25 cellular contexts compared by ENCODE assay signal in genomic region chr12:66717049-66717448, GRCh38. TPM values are rescaled to one million over a fixed set of nuclear protein-coding genes. Genes with fewer than 3 reads are reported as not detected.
DNase-seq lines count a peak whose midpoint lies in the region; ATAC-seq, FAIRE-seq and TF ChIP-seq lines count a peak whose summit lies in the region.
"Had no signal": no experiment of that assay in that cellular context is flagged by ENCODE, and none has a peak within 500 bp of the region (broad histone marks: within the 10 kb centered on the region; RNA-seq: fewer than 3 reads in every experiment).

No MANE protein-coding gene starts in this region.

- H2AFZ ChIP-seq in HCT116 (ENCODE audit: low read depth, low read length, poor library complexity, severe bottlenecking) (no peak overlapping the region), OCI-LY3 (ENCODE audit: low read depth, low read length) (no peak overlapping the region)

- H3K9me3 ChIP-seq in HCT116 (ENCODE audit: control insufficient read depth in 1 of 2, insufficient read depth in 1 of 2, low read depth in 1 of 2, low read length in 2 of 2) = no peaks in the 10 kb centered on the region
- H3K9me3 ChIP-seq in OCI-LY3 (ENCODE audit: insufficient read depth, low read length) = no peaks in the 10 kb centered on the region
- no peaks in the 10 kb centered on the region for H3K9me3 ChIP-seq in suprapubic skin
- H3K9me3 ChIP-seq: upper lobe of right lung had no signal

- TF ChIP-seq CTCF in D721Med (IDR thresholded peaks at IDR 0.05; ENCODE audit: insufficient read depth, missing control alignments) (peak; percentile 47), HCT116 (IDR thresholded peaks at IDR 0.05 in 2 of 3, conservative IDR thresholded peaks at IDR 0.05 in 1 of 3; ENCODE audit: borderline replicate concordance in 1 of 3, insufficient read depth in 1 of 3, low read depth in 2 of 3, low read length in 2 of 3) (no peak), OCI-LY3 (IDR thresholded peaks at IDR 0.05; ENCODE audit: low read depth, low read length) (peak; percentile 30), chondrocyte (IDR thresholded peaks at IDR 0.05) (peak; percentile 63), suprapubic skin (IDR thresholded peaks at IDR 0.05) (no peak)

- no peaks in the 10 kb centered on the region for H3K9me2 ChIP-seq in HCT116 (ENCODE audit: insufficient read depth)

- no peak overlapping the region for H3K4me2 ChIP-seq in HCT116 (ENCODE audit: low read length)
- no peak overlapping the region for H3K4me2 ChIP-seq in OCI-LY3 (ENCODE audit: low read length)

- no peaks in the 10 kb centered on the region for H3K79me2 ChIP-seq in HCT116 (ENCODE audit: insufficient read depth, low read length)
- H3K79me2 ChIP-seq in OCI-LY3 (ENCODE audit: low read length) = no peaks in the 10 kb centered on the region

- 93% methylated on average over 1 of the region's 1 CpG for WGBS in suprapubic skin

- peaks cover 5% of the 10 kb centered on the region for H3K9me3 Mint-ChIP-seq in chondrocyte (ENCODE audit: low read depth)
- H3K9me3 Mint-ChIP-seq: T-helper 1 cell treated with Interleukin-12 subunit alpha and Interleukin-12 subunit beta and Interleukin-4 antibody, amounts not matched to agents 30 μg/mL and 1 μg/mL, for 36 hours had no signal

- DNase-seq in D721Med (ENCODE audit: insufficient read length, low spot score) (no peak), HCT116 (ENCODE audit: low read depth, low spot score) (no peak), chondrocyte (ENCODE audit: low spot score) (no peak), NOMO-1 (lab: John Stamatoyannopoulos, UW; ENCODE audit: unreplicated experiment in 2 of 2) (no peak), suprapubic skin (ENCODE audit: low spot score in 2 of 2) (no peak), A172 (ENCODE audit: low spot score) (no peak)
- DNase-seq: activated CD4-positive, alpha-beta T cell treated with anti-CD3 and anti-CD28 coated beads for 1 hour; activated effector memory CD4-positive, alpha-beta T cell treated with Interleukin-2 at 50 U/mL for 16 hours; CD4-positive, alpha-beta memory T cell; cerebellar nuclear complex; GOT3; IMR-90; left ventricle myocardium superior; naive B cell; NCI-H2081 treated with DMSO at 0.1 percent for 48 hours; NCI-H510A; occipital lobe; stimulated activated naive B cell treated with anti-CD40 and anti-IgM and Interleukin-4, amounts not matched to agents 10 μg/mL and 1 μg/mL and 100 μg/mL, for 72 hours; upper lobe of right lung had no signal

- H3K4me1 ChIP-seq in HCT116 (ENCODE audit: control insufficient read depth in 1 of 2, insufficient read depth in 2 of 2, low read length in 2 of 2) (no peaks in the 10 kb centered on the region), OCI-LY3 (ENCODE audit: low read length) (no peaks in the 10 kb centered on the region), suprapubic skin (no peaks in the 10 kb centered on the region)
- H3K4me1 ChIP-seq: upper lobe of right lung had no signal

- TF ChIP-seq EP300 in suprapubic skin (IDR thresholded peaks at IDR 0.05) = no peak

- RAD21 ChIA-PET in HCT116 (lab: Charles Lee; ENCODE audit: low non-redundant PET in 1 of 2, low total read pairs in 2 of 2, uncharacterized antibody in 2 of 2, unreplicated experiment in 2 of 2) = no interaction called here

- TF ChIP-seq RAD21 in HCT116 (IDR thresholded peaks at IDR 0.05; ENCODE audit: low read depth) = peak; percentile 20; the same call in 1 of the 2 replicates

- POLR2A ChIA-PET in HCT116 (lab: Charles Lee) = no interaction called here

- H3K36me3 ChIP-seq in HCT116 (ENCODE audit: control insufficient read depth in 1 of 2, insufficient read depth in 2 of 2, low read length in 2 of 2) (no peaks in the 10 kb centered on the region), OCI-LY3 (replicated peaks; ENCODE audit: low read depth, low read length) (no peaks in the 10 kb centered on the region), suprapubic skin (no peaks in the 10 kb centered on the region)
- H3K36me3 ChIP-seq: upper lobe of right lung had no signal

- no peak overlapping the region for H3K4me3 Mint-ChIP-seq in chondrocyte (ENCODE audit: unreplicated experiment)
- H3K4me3 Mint-ChIP-seq: CD4-positive, alpha-beta memory T cell; stimulated activated naive B cell treated with anti-CD40 and anti-IgM and Interleukin-4, amounts not matched to agents 10 μg/mL and 1 μg/mL and 100 μg/mL, for 72 hours; T-helper 1 cell treated with Interleukin-12 subunit alpha and Interleukin-12 subunit beta and Interleukin-4 antibody, amounts not matched to agents 30 μg/mL and 1 μg/mL, for 36 hours had no signal

- H3K27ac Mint-ChIP-seq in chondrocyte (ENCODE audit: unreplicated experiment) = no peak overlapping the region
- H3K27ac Mint-ChIP-seq: CD4-positive, alpha-beta memory T cell; naive B cell; stimulated activated naive B cell treated with anti-CD40 and anti-IgM and Interleukin-4, amounts not matched to agents 10 μg/mL and 1 μg/mL and 100 μg/mL, for 72 hours; T-helper 1 cell treated with Interleukin-12 subunit alpha and Interleukin-12 subunit beta and Interleukin-4 antibody, amounts not matched to agents 30 μg/mL and 1 μg/mL, for 36 hours had no signal

- no peaks in the 10 kb centered on the region for H3K4me1 Mint-ChIP-seq in chondrocyte (ENCODE audit: low read depth)

- FAIRE-seq in D721Med (lab: Jason Lieb, UNC) = no peak
- FAIRE-seq: islet of Langerhans had no signal

- H3K27me3 ChIP-seq in HCT116 (ENCODE audit: insufficient read depth, low read length) = peaks cover 13% of the 10 kb centered on the region
- H3K27me3 ChIP-seq in OCI-LY3 (ENCODE audit: low read depth, low read length) = peaks cover 3% of the 10 kb centered on the region; the same call in 1 of the 2 replicates
- H3K27me3 ChIP-seq in suprapubic skin = no peaks in the 10 kb centered on the region
- H3K27me3 ChIP-seq: upper lobe of right lung had no signal

- no peak for ATAC-seq in HCT116
- ATAC-seq: left ventricle myocardium superior; stimulated activated naive B cell treated with anti-CD40 and anti-IgM and Interleukin-4, amounts not matched to agents 10 μg/mL and 1 μg/mL and 100 μg/mL, for 72 hours; upper lobe of right lung had no signal

- no TSS peak for BruUV-seq in HCT116 (replicated peaks; lab: Mats Ljungman, UMichigan)

- intact Hi-C loops in HCT116 (cut with micrococcal nuclease) = no loop called here

- H3K27ac ChIP-seq in HCT116 (ENCODE audit: low read depth, low read length) (no peak overlapping the region), OCI-LY3 (ENCODE audit: low read length) (no peak overlapping the region), suprapubic skin (no peak overlapping the region)
- H3K27ac ChIP-seq: RWPE1, SK-N-MC, upper lobe of right lung had no signal

- H3K9ac ChIP-seq in HCT116 (ENCODE audit: low read length) (no peak overlapping the region), OCI-LY3 (ENCODE audit: low read length) (no peak overlapping the region)

- CTCF ChIA-PET in HCT116 (lab: Charles Lee) = no interaction called here

- H4K20me1 ChIP-seq in HCT116 (ENCODE audit: insufficient read depth) (no peaks in the 10 kb centered on the region), OCI-LY3 (ENCODE audit: insufficient read depth, low read length) (no peaks in the 10 kb centered on the region)

- no peaks in the 10 kb centered on the region for H3K27me3 Mint-ChIP-seq in chondrocyte (ENCODE audit: low read depth)
- H3K27me3 Mint-ChIP-seq: CD4-positive, alpha-beta memory T cell; naive B cell; stimulated activated naive B cell treated with anti-CD40 and anti-IgM and Interleukin-4, amounts not matched to agents 10 μg/mL and 1 μg/mL and 100 μg/mL, for 72 hours had no signal

- no peaks in the 10 kb centered on the region for H3K36me3 Mint-ChIP-seq in chondrocyte (ENCODE audit: low read depth)
- H3K36me3 Mint-ChIP-seq: CD4-positive, alpha-beta memory T cell had no signal

- H3K4me3 ChIP-seq in HCT116 (replicated peaks in 1 of 2; ENCODE audit: low read depth in 1 of 2, low read length in 2 of 2) = no peak overlapping the region
- no peak overlapping the region for H3K4me3 ChIP-seq in OCI-LY3 (ENCODE audit: low read length)
- H3K4me3 ChIP-seq in suprapubic skin = no peak overlapping the region
- H3K4me3 ChIP-seq: SK-N-MC, upper lobe of right lung had no signal

- TF ChIP-seq POLR2A in HCT116 (IDR thresholded peaks at IDR 0.05; ENCODE audit: borderline replicate concordance, extremely low read depth, insufficient read depth, insufficient read length) (no peak), suprapubic skin (IDR thresholded peaks at IDR 0.05) (no peak)

TF ChIP-seq in HCT116, 20 proteins besides CTCF, POLR2A, EP300 and RAD21 (continues in another document):
- TF ChIP-seq FOSL1 (IDR thresholded peaks at IDR 0.05; ENCODE audit: low read depth) (no peak), ATF3 (IDR thresholded peaks at IDR 0.05) (no peak), EZH2 (IDR thresholded peaks at IDR 0.05) (no peak), JUND (IDR thresholded peaks at IDR 0.05) (no peak), CBX3 (IDR thresholded peaks at IDR 0.05; ENCODE audit: low read depth) (no peak), EGR1 (IDR thresholded peaks at IDR 0.05; ENCODE audit: low read depth) (no peak), ZNF274 (IDR thresholded peaks at IDR 0.05; ENCODE audit: low read depth, low read length) (no peak), POLR2AphosphoS5 (IDR thresholded peaks at IDR 0.05; ENCODE audit: low read depth, low read length) (no peak), SRF (IDR thresholded peaks at IDR 0.05; ENCODE audit: low read depth) (no peak), SIN3A (IDR thresholded peaks at IDR 0.05; ENCODE audit: low read depth) (no peak)

RNA-seq across cellular contexts. Expression of gene GRIP1, which starts 38.2 kb away (rescaled TPM):
- total RNA-seq in HCT116 (2021; ENCODE audit: unreplicated experiment) (not detected), chondrocyte (5.0 to 10.1 TPM (median 7.8 TPM) in 3 replicates), suprapubic skin (100 to 1,000 TPM in 1 of 4 donors, 10 to 100 TPM in 3; 14.3 to 319 (median 20.6) TPM)
- 0.08 and 0.22 TPM in 2 replicates for polyA plus RNA-seq in HCT116 (2012)
- total RNA-seq in A172 (2014; rRNA removed; shearing (Covaris generic)) = not detected in 2 replicates
- total RNA-seq: fibroblast of lung had no signal

Comparison
In these comparisons a context has a peak if more than half of its experiments do, and no peak if none do; other contexts are left out.
1. CTCF ChIP-seq: peak in D721Med (single experiment), OCI-LY3 (single experiment) and chondrocyte (single experiment); none in HCT116 (0 of 3) and suprapubic skin (0 of 2).